ENCODE assay signal across 1 cellular context in the genomic region with DNA sequence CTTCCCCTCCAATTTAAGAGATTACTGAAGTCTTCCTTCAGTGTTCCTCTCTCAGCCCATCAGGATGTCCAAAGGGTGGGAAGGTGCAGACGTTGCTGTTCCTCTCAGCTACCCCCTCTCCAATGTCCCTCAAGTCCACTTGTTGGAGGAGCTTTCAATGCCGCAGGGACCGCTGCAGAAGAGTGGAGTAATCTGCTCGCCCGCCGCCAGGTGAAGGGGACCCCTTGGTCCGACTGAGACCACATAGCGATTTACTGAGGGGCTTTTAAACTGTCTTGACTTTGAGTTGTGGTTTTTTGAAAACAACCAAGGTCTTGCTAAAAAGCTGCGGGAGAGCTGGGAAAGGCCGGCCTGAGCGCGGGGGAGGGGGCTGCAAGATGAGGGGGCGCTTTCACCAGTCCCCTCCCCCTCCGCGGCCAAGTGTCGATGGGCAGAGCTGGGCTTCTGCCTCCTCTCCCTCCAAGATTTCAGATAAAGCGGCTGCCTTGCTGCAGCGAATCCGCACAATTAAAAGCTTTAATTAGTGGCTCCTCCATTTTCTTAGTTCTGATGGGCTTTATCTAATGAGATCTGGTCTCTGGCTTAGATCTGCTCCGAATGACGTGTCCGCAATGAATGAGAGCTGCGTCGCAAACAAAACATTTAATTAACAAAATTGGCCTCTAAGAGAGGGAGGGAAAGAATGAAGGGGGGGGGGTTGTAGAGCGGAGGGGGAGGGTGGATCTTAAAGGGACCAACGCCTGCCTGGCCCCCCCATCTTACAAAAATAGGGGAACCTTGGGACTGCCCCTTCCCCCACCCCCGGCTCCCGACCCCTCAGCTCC.
TF ChIP-seq lines count a peak whose summit lies in the region.

No MANE protein-coding gene starts in this region.

TF ChIP-seq in HepG2, 621 proteins besides CTCF, POLR2A, EP300 and RAD21 (continued from another document):
- TF ChIP-seq, protein P1, sequence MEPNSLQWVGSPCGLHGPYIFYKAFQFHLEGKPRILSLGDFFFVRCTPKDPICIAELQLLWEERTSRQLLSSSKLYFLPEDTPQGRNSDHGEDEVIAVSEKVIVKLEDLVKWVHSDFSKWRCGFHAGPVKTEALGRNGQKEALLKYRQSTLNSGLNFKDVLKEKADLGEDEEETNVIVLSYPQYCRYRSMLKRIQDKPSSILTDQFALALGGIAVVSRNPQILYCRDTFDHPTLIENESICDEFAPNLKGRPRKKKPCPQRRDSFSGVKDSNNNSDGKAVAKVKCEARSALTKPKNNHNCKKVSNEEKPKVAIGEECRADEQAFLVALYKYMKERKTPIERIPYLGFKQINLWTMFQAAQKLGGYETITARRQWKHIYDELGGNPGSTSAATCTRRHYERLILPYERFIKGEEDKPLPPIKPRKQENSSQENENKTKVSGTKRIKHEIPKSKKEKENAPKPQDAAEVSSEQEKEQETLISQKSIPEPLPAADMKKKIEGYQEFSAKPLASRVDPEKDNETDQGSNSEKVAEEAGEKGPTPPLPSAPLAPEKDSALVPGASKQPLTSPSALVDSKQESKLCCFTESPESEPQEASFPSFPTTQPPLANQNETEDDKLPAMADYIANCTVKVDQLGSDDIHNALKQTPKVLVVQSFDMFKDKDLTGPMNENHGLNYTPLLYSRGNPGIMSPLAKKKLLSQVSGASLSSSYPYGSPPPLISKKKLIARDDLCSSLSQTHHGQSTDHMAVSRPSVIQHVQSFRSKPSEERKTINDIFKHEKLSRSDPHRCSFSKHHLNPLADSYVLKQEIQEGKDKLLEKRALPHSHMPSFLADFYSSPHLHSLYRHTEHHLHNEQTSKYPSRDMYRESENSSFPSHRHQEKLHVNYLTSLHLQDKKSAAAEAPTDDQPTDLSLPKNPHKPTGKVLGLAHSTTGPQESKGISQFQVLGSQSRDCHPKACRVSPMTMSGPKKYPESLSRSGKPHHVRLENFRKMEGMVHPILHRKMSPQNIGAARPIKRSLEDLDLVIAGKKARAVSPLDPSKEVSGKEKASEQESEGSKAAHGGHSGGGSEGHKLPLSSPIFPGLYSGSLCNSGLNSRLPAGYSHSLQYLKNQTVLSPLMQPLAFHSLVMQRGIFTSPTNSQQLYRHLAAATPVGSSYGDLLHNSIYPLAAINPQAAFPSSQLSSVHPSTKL (CRISPR knock-in tag; IDR thresholded peaks at IDR 0.05): no peak
- TF ChIP-seq DNMT1 (CRISPR knock-in tag; IDR thresholded peaks at IDR 0.05) (no peak), GATAD1 (CRISPR knock-in tag; IDR thresholded peaks at IDR 0.05) (no peak), MTF1 (CRISPR knock-in tag; IDR thresholded peaks at IDR 0.05) (no peak), MEIS1 (CRISPR knock-in tag; IDR thresholded peaks at IDR 0.05; ENCODE audit: borderline replicate concordance) (no peak), AGO2 (optimal IDR thresholded peaks at IDR 0.05; ENCODE audit: low read depth, low read length) (peak; percentile 5), SIX4 (CRISPR knock-in tag; IDR thresholded peaks at IDR 0.05) (no peak), FOXO1 (CRISPR knock-in tag; IDR thresholded peaks at IDR 0.05) (no peak), RXRA (CRISPR knock-in tag; IDR thresholded peaks at IDR 0.05) (no peak), CCDC6 (CRISPR knock-in tag; IDR thresholded peaks at IDR 0.05) (no peak), GATAD2A (CRISPR knock-in tag; IDR thresholded peaks at IDR 0.05) (no peak), ZMAT3 (CRISPR knock-in tag; conservative IDR thresholded peaks at IDR 0.05) (no peak), CAMTA2 (CRISPR knock-in tag; IDR thresholded peaks at IDR 0.05; ENCODE audit: borderline replicate concordance) (no peak)
- TF ChIP-seq, protein P2, sequence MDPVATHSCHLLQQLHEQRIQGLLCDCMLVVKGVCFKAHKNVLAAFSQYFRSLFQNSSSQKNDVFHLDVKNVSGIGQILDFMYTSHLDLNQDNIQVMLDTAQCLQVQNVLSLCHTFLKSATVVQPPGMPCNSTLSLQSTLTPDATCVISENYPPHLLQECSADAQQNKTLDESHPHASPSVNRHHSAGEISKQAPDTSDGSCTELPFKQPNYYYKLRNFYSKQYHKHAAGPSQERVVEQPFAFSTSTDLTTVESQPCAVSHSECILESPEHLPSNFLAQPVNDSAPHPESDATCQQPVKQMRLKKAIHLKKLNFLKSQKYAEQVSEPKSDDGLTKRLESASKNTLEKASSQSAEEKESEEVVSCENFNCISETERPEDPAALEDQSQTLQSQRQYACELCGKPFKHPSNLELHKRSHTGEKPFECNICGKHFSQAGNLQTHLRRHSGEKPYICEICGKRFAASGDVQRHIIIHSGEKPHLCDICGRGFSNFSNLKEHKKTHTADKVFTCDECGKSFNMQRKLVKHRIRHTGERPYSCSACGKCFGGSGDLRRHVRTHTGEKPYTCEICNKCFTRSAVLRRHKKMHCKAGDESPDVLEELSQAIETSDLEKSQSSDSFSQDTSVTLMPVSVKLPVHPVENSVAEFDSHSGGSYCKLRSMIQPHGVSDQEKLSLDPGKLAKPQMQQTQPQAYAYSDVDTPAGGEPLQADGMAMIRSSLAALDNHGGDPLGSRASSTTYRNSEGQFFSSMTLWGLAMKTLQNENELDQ (CRISPR knock-in tag; IDR thresholded peaks at IDR 0.05; ENCODE audit: borderline replicate concordance): no peak
- TF ChIP-seq, protein P3, sequence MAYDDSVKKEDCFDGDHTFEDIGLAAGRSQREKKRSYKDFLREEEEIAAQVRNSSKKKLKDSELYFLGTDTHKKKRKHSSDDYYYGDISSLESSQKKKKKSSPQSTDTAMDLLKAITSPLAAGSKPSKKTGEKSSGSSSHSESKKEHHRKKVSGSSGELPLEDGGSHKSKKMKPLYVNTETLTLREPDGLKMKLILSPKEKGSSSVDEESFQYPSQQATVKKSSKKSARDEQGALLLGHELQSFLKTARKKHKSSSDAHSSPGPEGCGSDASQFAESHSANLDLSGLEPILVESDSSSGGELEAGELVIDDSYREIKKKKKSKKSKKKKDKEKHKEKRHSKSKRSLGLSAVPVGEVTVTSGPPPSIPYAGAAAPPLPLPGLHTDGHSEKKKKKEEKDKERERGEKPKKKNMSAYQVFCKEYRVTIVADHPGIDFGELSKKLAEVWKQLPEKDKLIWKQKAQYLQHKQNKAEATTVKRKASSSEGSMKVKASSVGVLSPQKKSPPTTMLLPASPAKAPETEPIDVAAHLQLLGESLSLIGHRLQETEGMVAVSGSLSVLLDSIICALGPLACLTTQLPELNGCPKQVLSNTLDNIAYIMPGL (CRISPR knock-in tag; IDR thresholded peaks at IDR 0.05; ENCODE audit: borderline replicate concordance in 1 of 2, low read depth in 1 of 2): no peak
- TF ChIP-seq, protein P4, sequence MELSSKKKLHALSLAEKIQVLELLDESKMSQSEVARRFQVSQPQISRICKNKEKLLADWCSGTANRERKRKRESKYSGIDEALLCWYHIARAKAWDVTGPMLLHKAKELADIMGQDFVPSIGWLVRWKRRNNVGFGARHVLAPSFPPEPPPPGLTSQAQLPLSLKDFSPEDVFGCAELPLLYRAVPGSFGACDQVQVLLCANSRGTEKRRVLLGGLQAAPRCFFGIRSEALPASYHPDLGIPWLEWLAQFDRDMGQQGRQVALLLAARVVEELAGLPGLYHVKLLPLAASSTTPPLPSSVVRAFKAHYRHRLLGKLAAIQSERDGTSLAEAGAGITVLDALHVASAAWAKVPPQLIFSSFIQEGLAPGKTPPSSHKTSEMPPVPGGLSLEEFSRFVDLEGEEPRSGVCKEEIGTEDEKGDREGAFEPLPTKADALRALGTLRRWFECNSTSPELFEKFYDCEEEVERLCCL (CRISPR knock-in tag; IDR thresholded peaks at IDR 0.05; ENCODE audit: borderline replicate concordance): no peak
